ENCODE assay signal across 12 cellular contexts in the genomic region with DNA sequence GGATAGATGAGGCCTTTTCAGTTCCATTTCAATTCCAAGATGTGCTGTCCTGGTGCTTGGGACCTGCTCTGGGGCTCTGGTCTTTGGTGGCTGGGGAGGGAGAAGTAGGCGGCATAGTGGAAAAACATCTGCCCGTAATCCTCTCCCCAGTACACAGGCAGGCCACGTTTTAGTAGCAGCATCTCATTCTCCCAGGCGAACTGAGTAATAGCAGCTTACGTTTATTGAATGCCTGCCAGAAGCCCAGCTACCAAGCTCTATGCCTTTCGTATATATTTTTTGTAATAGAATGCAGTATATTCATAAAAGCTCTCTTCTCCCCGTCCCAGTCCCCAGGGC. TPM values are rescaled to one million over a fixed set of nuclear protein-coding genes. Genes with fewer than 3 reads are reported as not detected.
A peak's percentile ranks its signal among the peaks of the same experiment; 100 is the strongest.
DNase-seq lines count a peak whose midpoint lies in the region; ATAC-seq and TF ChIP-seq lines count a peak whose summit lies in the region.
"Had no signal": no experiment of that assay in that cellular context is flagged by ENCODE, and none has a peak within 500 bp of the region (broad histone marks: within the 10 kb centered on the region; RNA-seq: fewer than 3 reads in every experiment).

No MANE protein-coding gene starts in this region.

- no peaks in the 10 kb centered on the region for H4K20me1 ChIP-seq in neural cell (ENCODE audit: insufficient read depth)

- H3K27me3 ChIP-seq in heart left ventricle (no peaks in the 10 kb centered on the region), dorsolateral prefrontal cortex (no peaks in the 10 kb centered on the region), neural cell (ENCODE audit: insufficient read depth, low read depth, low read length) (no peaks in the 10 kb centered on the region)
- H3K27me3 ChIP-seq: BE2C, neutrophil had no signal

- ATAC-seq in heart left ventricle, result peak in 2 of 4 donors; percentile 31 to 32
- no peak for ATAC-seq in Right ventricle myocardium superior (ENCODE audit: poor library complexity)
- ATAC-seq in GM21576 (IDR thresholded peaks at IDR 0.05; ENCODE audit: unreplicated experiment), result no peak
- ATAC-seq in GM21619 (IDR thresholded peaks at IDR 0.05; ENCODE audit: unreplicated experiment), result no peak

- H3K4me1 ChIP-seq in heart left ventricle, result peaks cover 5 to 93% (median 68%) of the 10 kb centered on the region in 12 donors
- H3K4me1 ChIP-seq: BE2C had no signal

- peaks cover 66% of the 10 kb centered on the region for H3K79me2 ChIP-seq in neural cell (replicated peaks; ENCODE audit: insufficient read depth, low read length)

- peaks cover 4% of the 10 kb centered on the region for H3F3A ChIP-seq in neural cell (ENCODE audit: insufficient read depth, low read length, poor library complexity, severe bottlenecking)

- TF ChIP-seq CTCF in heart left ventricle (IDR thresholded peaks at IDR 0.05) (no peak), dorsolateral prefrontal cortex (IDR thresholded peaks at IDR 0.05 in 54 of 56, conservative IDR thresholded peaks at IDR 0.05 in 2 of 56; ENCODE audit: low read depth in 1 of 56, partially characterized antibody in 56 of 56) (no peak), neural cell (IDR thresholded peaks at IDR 0.05; ENCODE audit: poor library complexity, severe bottlenecking) (no peak)

- no peaks in the 10 kb centered on the region for H3K9me3 ChIP-seq in heart left ventricle
- H3K9me3 ChIP-seq in neural cell (ENCODE audit: low read length), result no peaks in the 10 kb centered on the region
- H3K9me3 ChIP-seq: BE2C, neutrophil had no signal

- H3K4me2 ChIP-seq in neural cell (ENCODE audit: low read length), result peak overlapping the region; percentile 87

- no peak for TF ChIP-seq RAD21 in neural cell (conservative IDR thresholded peaks at IDR 0.05)

- peak overlapping the region; percentile 80 for H3K9ac ChIP-seq in neural cell (ENCODE audit: low read length)

- intact Hi-C loops in heart left ventricle (cut with DNase I) (loop anchor here in 1 of 10 donors (5.0 kb wide), 1 partner anchor 42 kb away; no protein-coding TSS in a partner anchor), Right ventricle myocardium superior (cut with DNase I) (no loop called here), dorsolateral prefrontal cortex (cut with DNase I) (no loop called here)

- 36 to 56% (median 40%) methylated on average over 7 of the region's 7 CpGs for WGBS in heart left ventricle, 4 donors

- peak overlapping the region; percentile 22 for H2AFZ ChIP-seq in neural cell (ENCODE audit: low read depth, low read length)

- H3K9me2 ChIP-seq in neural cell (ENCODE audit: insufficient read depth, low read length), result no peaks in the 10 kb centered on the region

- no peak overlapping the region for H3K4me3 ChIP-seq in heart left ventricle
- H3K4me3 ChIP-seq in dorsolateral prefrontal cortex, result peak overlapping the region in 31 of 59 donors; percentile 6 to 38 (median 24)
- H3K4me3 ChIP-seq in neural cell (ENCODE audit: low read length), result peak overlapping the region; percentile 63

- no peak for TF ChIP-seq EP300 in neural cell (conservative IDR thresholded peaks at IDR 0.05; ENCODE audit: poor library complexity, severe bottlenecking)

- DNase-seq in heart left ventricle (no peak), Right ventricle myocardium superior (no peak), dorsolateral prefrontal cortex (peak in 3 of 10 donors; percentile 32 to 62 (median 39)), GM19240 (ENCODE audit: insufficient read length, low spot score) (no peak)
- DNase-seq in stimulated activated naive CD4-positive, alpha-beta T cell treated with Interleukin-2 at 50 U/mL for 16 hours (lab: John Stamatoyannopoulos, UW), result no peak
- DNase-seq: BE2C, foreskin melanocyte, T-helper 2 cell had no signal

- H3K36me3 ChIP-seq in heart left ventricle (peaks cover 0 to 26% (median 5%) of the 10 kb centered on the region in 9 donors), neural cell (ENCODE audit: insufficient read depth, low read length) (no peaks in the 10 kb centered on the region)
- H3K36me3 ChIP-seq: BE2C had no signal

- H3K27ac ChIP-seq in heart left ventricle (peak overlapping the region in 11 of 12 donors; percentile 34 to 83 (median 73)), dorsolateral prefrontal cortex (peak overlapping the region; percentile 57 to 98 (median 91)), neural cell (ENCODE audit: low read length) (peak overlapping the region; percentile 98)
- H3K27ac ChIP-seq: neutrophil had no signal

- no peak for TF ChIP-seq POLR2A in heart left ventricle (IDR thresholded peaks at IDR 0.05)

TF ChIP-seq in neural cell, 6 proteins besides CTCF, POLR2A, EP300 and RAD21:
- TF ChIP-seq EZH2 (IDR thresholded peaks at IDR 0.05; ENCODE audit: borderline replicate concordance, insufficient read depth, low read length, poor library complexity, severe bottlenecking) (no peak), POLR2AphosphoS5 (IDR thresholded peaks at IDR 0.05) (no peak), MXI1 (conservative IDR thresholded peaks at IDR 0.05; ENCODE audit: poor library complexity, severe bottlenecking) (no peak), TAF1 (IDR thresholded peaks at IDR 0.05; ENCODE audit: low read depth) (no peak), SMC3 (conservative IDR thresholded peaks at IDR 0.05; ENCODE audit: poor library complexity) (no peak)
- TF ChIP-seq, protein P1, sequence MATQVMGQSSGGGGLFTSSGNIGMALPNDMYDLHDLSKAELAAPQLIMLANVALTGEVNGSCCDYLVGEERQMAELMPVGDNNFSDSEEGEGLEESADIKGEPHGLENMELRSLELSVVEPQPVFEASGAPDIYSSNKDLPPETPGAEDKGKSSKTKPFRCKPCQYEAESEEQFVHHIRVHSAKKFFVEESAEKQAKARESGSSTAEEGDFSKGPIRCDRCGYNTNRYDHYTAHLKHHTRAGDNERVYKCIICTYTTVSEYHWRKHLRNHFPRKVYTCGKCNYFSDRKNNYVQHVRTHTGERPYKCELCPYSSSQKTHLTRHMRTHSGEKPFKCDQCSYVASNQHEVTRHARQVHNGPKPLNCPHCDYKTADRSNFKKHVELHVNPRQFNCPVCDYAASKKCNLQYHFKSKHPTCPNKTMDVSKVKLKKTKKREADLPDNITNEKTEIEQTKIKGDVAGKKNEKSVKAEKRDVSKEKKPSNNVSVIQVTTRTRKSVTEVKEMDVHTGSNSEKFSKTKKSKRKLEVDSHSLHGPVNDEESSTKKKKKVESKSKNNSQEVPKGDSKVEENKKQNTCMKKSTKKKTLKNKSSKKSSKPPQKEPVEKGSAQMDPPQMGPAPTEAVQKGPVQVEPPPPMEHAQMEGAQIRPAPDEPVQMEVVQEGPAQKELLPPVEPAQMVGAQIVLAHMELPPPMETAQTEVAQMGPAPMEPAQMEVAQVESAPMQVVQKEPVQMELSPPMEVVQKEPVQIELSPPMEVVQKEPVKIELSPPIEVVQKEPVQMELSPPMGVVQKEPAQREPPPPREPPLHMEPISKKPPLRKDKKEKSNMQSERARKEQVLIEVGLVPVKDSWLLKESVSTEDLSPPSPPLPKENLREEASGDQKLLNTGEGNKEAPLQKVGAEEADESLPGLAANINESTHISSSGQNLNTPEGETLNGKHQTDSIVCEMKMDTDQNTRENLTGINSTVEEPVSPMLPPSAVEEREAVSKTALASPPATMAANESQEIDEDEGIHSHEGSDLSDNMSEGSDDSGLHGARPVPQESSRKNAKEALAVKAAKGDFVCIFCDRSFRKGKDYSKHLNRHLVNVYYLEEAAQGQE (IDR thresholded peaks at IDR 0.05; ENCODE audit: borderline replicate concordance), result no peak
TF ChIP-seq in neural cell: peak in this region for 0.

RNA-seq across cellular contexts. Expression of a gene that starts 11.4 kb away (rescaled TPM):
- total RNA-seq in heart left ventricle (1,000 to 10,000 TPM in 2 of 9 donors, 100 to 1,000 TPM in 7; 503 to 1,146 (median 862) TPM), Right ventricle myocardium superior (835 TPM), dorsolateral prefrontal cortex (100 to 1,000 TPM; 173 to 339 (median 261) TPM)
- polyA plus RNA-seq in heart left ventricle (100 to 1,000 TPM; 375 to 431 TPM), neural cell (72.3 and 88.2 TPM in 2 replicates)
- polyA minus RNA-seq in neural cell, result 110 TPM in 2 replicates

RNA-seq across cellular contexts. Expression of a gene that starts 11.9 kb away (rescaled TPM):
- total RNA-seq in heart left ventricle, result 10 to 100 TPM; 13.4 to 29.3 (median 20.0) TPM
- polyA plus RNA-seq in heart left ventricle, result 10 to 100 TPM; 40.3 to 49.9 TPM
- 26.4 TPM for total RNA-seq in Right ventricle myocardium superior
- total RNA-seq in dorsolateral prefrontal cortex, result 10 to 100 TPM; 10.3 to 36.8 (median 22.3) TPM
- 148 and 153 TPM in 2 replicates for polyA plus RNA-seq in neural cell
- 66.7 and 76.3 TPM in 2 replicates for polyA minus RNA-seq in neural cell

RNA-seq across cellular contexts. Expression of a gene that starts 33.8 kb away (rescaled TPM):
- total RNA-seq in heart left ventricle, result 10 to 100 TPM; 29.0 to 74.5 (median 46.1) TPM
- 10 to 100 TPM; 29.6 to 44.9 TPM for polyA plus RNA-seq in heart left ventricle
- total RNA-seq in Right ventricle myocardium superior, result 62.6 TPM
- 100 to 1,000 TPM in 4 of 120 experiments, 10 to 100 TPM in 116; 33.6 to 113 (median 52.3) TPM for total RNA-seq in dorsolateral prefrontal cortex
- polyA plus RNA-seq in neural cell, result 8.2 and 9.1 TPM in 2 replicates
- polyA minus RNA-seq in neural cell, result 17.4 and 21.2 TPM in 2 replicates

Comparison
In these comparisons a context has a peak if more than half of its experiments do, and no peak if none do; other contexts are left out.
1. H3K4me3 ChIP-seq: peak in dorsolateral prefrontal cortex (31 of 59) and neural cell (single experiment); none in heart left ventricle (0 of 12).
2. Peak in every context shown above with its lines, with median percentiles within 50 percentile points of each other: H3K27ac ChIP-seq.